8 cellular contexts compared by ENCODE assay signal in the genomic region with DNA sequence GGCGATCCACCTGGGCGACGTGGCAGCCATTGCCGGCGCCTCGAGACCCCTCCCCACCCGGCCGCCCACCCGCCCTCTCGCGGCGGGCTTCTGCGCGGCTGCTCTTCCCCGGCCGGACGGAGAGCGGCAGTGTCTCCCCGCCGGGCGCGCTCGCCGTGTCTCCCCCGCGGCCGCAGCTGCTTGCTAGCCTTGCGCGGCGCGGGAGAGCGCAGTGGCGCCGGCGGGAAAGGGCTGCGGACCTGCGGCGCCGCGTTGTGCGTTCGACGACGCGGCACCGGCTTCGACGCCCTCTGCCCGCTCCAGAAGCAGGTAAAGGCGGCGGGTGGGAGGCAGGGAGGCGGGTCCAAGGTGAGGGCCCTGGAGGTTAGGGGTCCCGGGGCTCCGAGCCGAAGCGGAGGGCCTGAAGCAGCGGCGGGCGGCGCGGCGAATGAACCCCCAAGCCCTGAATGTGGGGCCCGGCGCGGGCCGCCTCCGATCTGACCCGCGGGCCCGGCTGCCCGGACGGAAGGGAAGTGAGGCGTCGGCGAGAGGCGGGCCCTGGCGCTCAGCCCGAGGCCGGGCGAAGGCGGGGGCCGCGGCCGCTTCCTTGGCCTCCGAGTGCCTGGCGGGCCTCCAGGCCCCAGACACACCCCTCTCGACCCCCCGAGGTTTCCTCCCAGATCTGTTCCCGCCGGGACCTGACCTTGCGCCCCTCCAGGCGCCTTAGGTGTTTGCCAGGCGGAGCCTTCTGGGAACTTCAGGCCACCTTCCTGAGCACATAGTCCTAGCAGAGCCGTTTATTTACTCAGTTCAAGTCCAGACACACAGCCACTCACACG. TPM values are rescaled to one million over a fixed set of nuclear protein-coding genes. Genes with fewer than 3 reads are reported as not detected.
DNase-seq lines count a peak whose midpoint lies in the region; ATAC-seq and TF ChIP-seq lines count a peak whose summit lies in the region.

Gene N4BP2, plus strand, starts transcription at position 129 of the 818 bp plus-strand sequence. CDS start 40,491 bp downstream, outside the sequence.

- H3K4me3 ChIP-seq in kidney epithelial cell (ENCODE audit: low read depth, low read length), result peak within 1 kb of the TSS; percentile 82

- peak; percentile 74 for DNase-seq in ACHN
- DNase-seq in NCI-H2227 (lab: John Stamatoyannopoulos, UW; ENCODE audit: unreplicated experiment), result peak; percentile 91
- DNase-seq in activated CD4-positive, CD25-positive, alpha-beta regulatory T cell treated with anti-CD3 and anti-CD28 coated beads, Interleukin-2, amount 50 U/mL, for 16 hours (ENCODE audit: low read depth, low spot score), result peak; percentile 37
- peak; percentile 72 for DNase-seq in central memory CD4-positive, alpha-beta T cell
- DNase-seq in kidney epithelial cell (ENCODE audit: low read depth), result no peak
- DNase-seq in stimulated activated CD4-positive, alpha-beta T cell treated with anti-CD3 and anti-CD28 coated beads, Interleukin-15, amount 100 ng/mL, for 24 hours, result peak; percentile 81

- peak; percentile 43 for ATAC-seq in GM18861 (IDR thresholded peaks at IDR 0.05; ENCODE audit: unreplicated experiment)
- peak; percentile 59 for ATAC-seq in HG03135 (IDR thresholded peaks at IDR 0.05; ENCODE audit: unreplicated experiment)

- TF ChIP-seq CTCF in kidney epithelial cell (IDR thresholded peaks at IDR 0.05; ENCODE audit: insufficient read depth, low read length, poor library complexity, severe bottlenecking), result peak; percentile 48

- H3K27me3 ChIP-seq in kidney epithelial cell (ENCODE audit: control insufficient read depth, insufficient read depth, low read length), result no peaks in the 10 kb centered on the region

- no peaks in the 10 kb centered on the region for H3K36me3 ChIP-seq in kidney epithelial cell (ENCODE audit: control insufficient read depth, insufficient read depth, low read length)

- in situ Hi-C loops in ACHN (cut with HindIII; ENCODE audit: low pct_ligation_motif_present, low pct_unique_long_range_greater_than_20kb, low sequenced_read_pairs), result no loop called here

RNA-seq across cellular contexts. Expression of gene N4BP2, which starts in this region (rescaled TPM):
- total RNA-seq in kidney epithelial cell, result 11.9 and 13.7 TPM in 2 replicates
